9 cellular contexts compared by ENCODE assay signal in genomic region chr12:110950867-110951266, GRCh38. TPM values are rescaled to one million over a fixed set of nuclear protein-coding genes. Genes with fewer than 3 reads are reported as not detected.
"Had no signal": no experiment of that assay in that cellular context is flagged by ENCODE, and none has a peak within 500 bp of the region (broad histone marks: within the 10 kb centered on the region; RNA-seq: fewer than 3 reads in every experiment).

No MANE protein-coding gene starts in this region.

RNA-seq across cellular contexts. Expression of gene MYL2, which starts 30.5 kb away (rescaled TPM):
- total RNA-seq: subcutaneous adipose tissue, suprapubic skin, temporal lobe, thyroid gland, tibial nerve, upper lobe of left lung, upper lobe of right lung, vagina had no signal
- polyA plus RNA-seq: urinary bladder had no signal
